Comparison of ENCODE assay signal across 17 cellular contexts in the genomic region with DNA sequence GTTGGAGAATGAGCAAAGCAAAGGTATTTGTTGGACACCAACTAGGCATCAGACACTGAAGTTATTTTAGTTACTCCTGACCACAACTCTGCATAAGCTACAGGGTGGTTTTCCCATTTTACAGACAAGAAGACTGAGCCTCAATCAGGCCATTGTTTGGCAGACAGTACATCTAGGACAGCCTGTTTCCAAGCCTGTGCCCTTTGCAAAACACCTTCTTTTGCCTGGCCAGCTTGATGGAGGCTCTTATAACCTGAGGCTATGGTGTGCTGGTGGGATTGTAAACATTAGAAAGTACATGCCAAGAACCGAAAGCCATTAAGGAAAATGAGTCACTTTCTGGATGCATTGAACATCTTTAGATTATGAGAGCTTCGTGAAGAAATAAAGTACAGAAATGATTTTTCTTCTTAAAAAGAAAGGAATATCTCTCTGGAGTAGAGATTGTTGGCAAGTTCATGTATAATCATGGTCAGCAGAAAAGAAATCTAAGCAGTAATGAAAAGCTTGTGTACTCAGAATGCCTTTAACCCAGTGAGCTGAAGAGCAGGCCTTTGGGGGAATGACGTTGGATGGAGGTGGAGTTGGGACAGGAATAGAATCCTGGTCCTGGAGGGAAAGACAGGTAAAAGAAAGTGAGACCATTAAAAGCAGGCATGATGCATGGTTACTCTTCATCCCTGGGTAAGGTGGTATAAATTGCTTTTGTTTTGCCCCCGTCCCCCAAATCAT.
A peak's percentile ranks its signal among the peaks of the same experiment; 100 is the strongest.
DNase-seq lines count a peak whose midpoint lies in the region; ATAC-seq, FAIRE-seq and TF ChIP-seq lines count a peak whose summit lies in the region.
"Had no signal": no experiment of that assay in that cellular context is flagged by ENCODE, and none has a peak within 500 bp of the region (broad histone marks: within the 10 kb centered on the region; RNA-seq: fewer than 3 reads in every experiment).

No MANE protein-coding gene starts in this region.

- POLR2A ChIA-PET in AG04450 (lab: Yijun Ruan, JAX): no interaction called here
- POLR2A ChIA-PET in GM12878 (lab: Charles Lee): no interaction called here

- H3K4me3 ChIP-seq in AG04450 (ENCODE audit: low read depth, low read length) (no peak overlapping the region), GM12878 (no peak overlapping the region)
- H3K4me3 ChIP-seq: left lung, uterus had no signal

- TF ChIP-seq EP300 in GM12878 (IDR thresholded peaks at IDR 0.05; ENCODE audit: borderline replicate concordance in 1 of 2, control insufficient read depth in 1 of 2, low read depth in 2 of 2, low read length in 2 of 2): no peak

- TF ChIP-seq CTCF in AG04450 (IDR thresholded peaks at IDR 0.05; ENCODE audit: low read depth, low read length) (no peak), GM12878 (IDR thresholded peaks at IDR 0.05 in 2 of 3, conservative IDR thresholded peaks at IDR 0.05 in 1 of 3; ENCODE audit: control insufficient read depth in 2 of 3, extremely low read depth in 1 of 3, insufficient read depth in 1 of 3, low read depth in 3 of 3, low read length in 3 of 3) (no peak)

- no peak overlapping the region for H3K9ac ChIP-seq in GM12878 (ENCODE audit: control insufficient read depth, insufficient read depth, low read length)

- peak; percentile 53 for ATAC-seq in HG03442 (IDR thresholded peaks at IDR 0.05; ENCODE audit: unreplicated experiment)
- peak; percentile 55 for ATAC-seq in GM12878
- no peak for ATAC-seq in GM21390 (IDR thresholded peaks at IDR 0.05; ENCODE audit: unreplicated experiment)
- ATAC-seq in HG03457 (IDR thresholded peaks at IDR 0.05; ENCODE audit: unreplicated experiment): no peak
- ATAC-seq: left lung, T-cell had no signal

- H3K79me2 ChIP-seq in GM12878 (ENCODE audit: control insufficient read depth, insufficient read depth, low read length): no peaks in the 10 kb centered on the region

- H3K9me3 ChIP-seq in AG04450 (ENCODE audit: control insufficient read depth, insufficient read depth, low read length) (no peaks in the 10 kb centered on the region), GM12878 (replicated peaks; ENCODE audit: control insufficient read depth, insufficient read depth, low read length) (no peaks in the 10 kb centered on the region)
- H3K9me3 ChIP-seq: left lung, uterus had no signal

- TF ChIP-seq RAD21 in GM12878 (IDR thresholded peaks at IDR 0.05; ENCODE audit: insufficient read depth, low read depth, low read length): no peak

- no peak overlapping the region for H2AFZ ChIP-seq in GM12878 (ENCODE audit: control insufficient read depth, low read depth, low read length)

- H3K4me1 ChIP-seq in GM12878 (ENCODE audit: control insufficient read depth, insufficient read depth, low read length): no peaks in the 10 kb centered on the region; the same call in 1 of the 2 replicates
- H3K4me1 ChIP-seq: uterus had no signal

- intact Hi-C loops in GM12878 (cut with micrococcal nuclease; ENCODE audit: unreplicated experiment): no loop called here

- no peaks in the 10 kb centered on the region for H3K36me3 ChIP-seq in GM12878 (ENCODE audit: control insufficient read depth in 2 of 2, insufficient read depth in 2 of 2, low read length in 1 of 2)
- H3K36me3 ChIP-seq: left lung, uterus had no signal

- H3K27me3 ChIP-seq in AG04450 (ENCODE audit: control insufficient read depth, insufficient read depth, low read length) (no peaks in the 10 kb centered on the region), GM12878 (replicated peaks in 1 of 2; ENCODE audit: control insufficient read depth in 2 of 2, insufficient read depth in 2 of 2, low read length in 1 of 2) (no peaks in the 10 kb centered on the region)
- H3K27me3 ChIP-seq: left lung, uterus had no signal

- H3K27ac ChIP-seq in AG04450 (ENCODE audit: low read depth, low read length): peak overlapping the region; percentile 41
- no peak overlapping the region for H3K27ac ChIP-seq in GM12878 (ENCODE audit: control insufficient read depth, insufficient read depth)
- H3K27ac ChIP-seq: left lung, uterus had no signal

- in situ Hi-C loops in GM12878 (cut with MboI): no loop called here

- no peak for DNase-seq in AG04450 (ENCODE audit: low read depth, low spot score)
- DNase-seq in GM12878 (ENCODE audit: low read depth, low spot score): no peak
- peak; percentile 82 for DNase-seq in islet precursor cell
- no peak for DNase-seq in RCC 7860 (ENCODE audit: low spot score)
- DNase-seq in CD1c-positive myeloid dendritic cell (ENCODE audit: extremely low spot score): no peak
- DNase-seq: ACHN; activated effector memory CD4-positive, alpha-beta T cell treated with anti-CD3 and anti-CD28 coated beads, Interleukin-2, amount 50 U/mL, for 16 hours; cerebellar nuclear complex; left lung; NCI-H1417; NCI-H748 treated with DMSO at 0.1 percent for 48 hours; stimulated activated CD4-positive, alpha-beta T cell treated with anti-CD3 and anti-CD28 coated beads, Interleukin-15, amount 100 ng/mL, for 24 hours; T-cell; uterus had no signal

- WGBS in GM12878 (ENCODE audit: insufficient coverage, insufficient replicate concordance, low lambda C conversion rate, missing lambda C conversion rate): 10% methylated on average over 4 of the region's 4 CpGs

- RAD21 ChIA-PET in GM12878 (lab: Charles Lee; ENCODE audit: unreplicated experiment): interaction anchor here (1.7 kb wide), 1 partner anchor 140 kb away, joined by 8 read pairs; a partner anchor contains a TSS

- no peak for TF ChIP-seq POLR2A in GM12878 (IDR thresholded peaks at IDR 0.05; ENCODE audit: low read depth, low read length)

- no TSS peak for BruUV-seq in GM12878 (replicated peaks; lab: Mats Ljungman, UMichigan)

- H3K4me2 ChIP-seq in GM12878 (ENCODE audit: control insufficient read depth, insufficient read depth): no peak overlapping the region

- CTCF ChIA-PET in AG04450 (lab: Charles Lee): interaction anchor here (1.2 to 2.3 kb wide), 3 partner anchors 10 to 169 kb away, joined by 3 to 13 read pairs (median 4); no protein-coding TSS in a partner anchor
- CTCF ChIA-PET in GM12878 (lab: Yijun Ruan, JAX): interaction anchor here (0.5 to 1.5 kb wide), 7 partner anchors 10 to 200 kb away, joined by 3 to 6 read pairs (median 3); no protein-coding TSS in a partner anchor

- SMC1A ChIA-PET in GM12878 (lab: Charles Lee; ENCODE audit: uncharacterized antibody, unreplicated experiment): interaction anchor here (1.1 to 2.8 kb wide), 6 partner anchors 8 to 135 kb away, joined by 3 to 9 read pairs (median 4); no protein-coding TSS in a partner anchor

- no peaks in the 10 kb centered on the region for H4K20me1 ChIP-seq in GM12878 (ENCODE audit: control insufficient read depth, insufficient read depth)

- FAIRE-seq in GM12878 (lab: Jason Lieb, UNC) (no peak), RCC 7860 (lab: Jason Lieb, UNC) (no peak)

TF ChIP-seq in GM12878, 131 proteins besides CTCF, POLR2A, EP300 and RAD21:
- 0 out of 2 replicates have a peak, but pooled peaks have one; percentile 26 for TF ChIP-seq RUNX3 (IDR thresholded peaks at IDR 0.05; ENCODE audit: low read length)
- no peak for TF ChIP-seq SMAD1 (IDR thresholded peaks at IDR 0.05; ENCODE audit: low read depth, partially characterized antibody)

Comparison
In these comparisons a context has a peak if more than half of its experiments do, and no peak if none do; other contexts are left out.
1. ATAC-seq: peak in HG03442 (single experiment) and GM12878 (single experiment); none in GM21390 (single experiment) and HG03457 (single experiment).